ENCODE assay signal across 8 cellular contexts in the genomic region with DNA sequence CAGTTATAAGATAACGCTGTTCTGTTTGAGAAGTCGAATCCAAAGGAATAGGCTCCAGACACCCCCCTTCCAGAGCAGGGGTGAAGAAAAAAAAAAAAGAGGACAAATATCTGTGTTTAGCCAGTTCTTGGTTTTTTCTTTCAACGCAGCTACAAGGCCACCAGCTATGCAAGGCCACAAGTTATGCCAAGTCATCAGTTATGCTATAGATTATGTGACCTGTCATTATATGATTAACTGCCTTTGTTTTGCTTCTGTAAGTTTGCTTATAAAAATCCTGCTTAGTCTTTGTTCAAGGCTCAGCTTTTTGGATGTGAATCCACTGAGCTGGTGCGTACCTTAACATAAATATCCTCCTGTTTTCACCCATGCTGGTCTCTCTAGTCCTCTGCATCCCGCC. TPM values are rescaled to one million over a fixed set of nuclear protein-coding genes. Genes with fewer than 3 reads are reported as not detected.
DNase-seq lines count a peak whose midpoint lies in the region; ATAC-seq and TF ChIP-seq lines count a peak whose summit lies in the region.
"Not testable (repeated sequence)": the region's sequence is repeated elsewhere in the genome, so short reads cannot be mapped to it uniquely, and the experiment has no call there.

No MANE protein-coding gene starts in this region.

- H4K20me1 ChIP-seq in Loucy (ENCODE audit: insufficient read depth, low read length, poor library complexity, severe bottlenecking): peaks cover 22% of the 10 kb centered on the region
- H4K20me1 ChIP-seq in hepatocyte (ENCODE audit: insufficient read depth, poor library complexity, severe bottlenecking): not testable (repeated sequence)

- H3K36me3 Mint-ChIP-seq in CD8-positive, alpha-beta memory T cell; activated B cell treated with CpG ODN at 0.5 μM for 24 hours (ENCODE audit: low read depth); activated naive CD4-positive, alpha-beta T cell treated with anti-CD3 and anti-CD28 coated beads, Interleukin-2, amount 50 U/mL, for 24 hours; neural crest cell (ENCODE audit: low read depth); type B pancreatic cell: not testable (repeated sequence)

- not testable (repeated sequence) for H3F3A ChIP-seq in Loucy (ENCODE audit: low read depth)

- 76% methylated on average over 5 of the region's 5 CpGs for WGBS in hepatocyte (ENCODE audit: low lambda C conversion rate, missing lambda C conversion rate)

- H3K4me2 ChIP-seq in Loucy (ENCODE audit: low read depth, low read length, poor library complexity, severe bottlenecking) (peak overlapping the region; percentile 92), hepatocyte (peak overlapping the region; percentile 97)

- not testable (repeated sequence) for H3K27me3 Mint-ChIP-seq in CD8-positive, alpha-beta memory T cell; activated B cell treated with CpG ODN at 0.5 μM for 24 hours; activated naive CD4-positive, alpha-beta T cell treated with anti-CD3 and anti-CD28 coated beads, Interleukin-2, amount 50 U/mL, for 24 hours; neural crest cell (ENCODE audit: low read depth); type B pancreatic cell

- not testable (repeated sequence) for H3K9me3 ChIP-seq in CD8-positive, alpha-beta memory T cell (ENCODE audit: low read length); Loucy (ENCODE audit: insufficient read depth, low read depth, low read length); hepatocyte (ENCODE audit: low read depth)

- not testable (repeated sequence) for DNase-seq in CD8-positive, alpha-beta memory T cell; activated B cell treated with CpG ODN at 0.5 μM for 24 hours; dorsolateral prefrontal cortex; hepatocyte (ENCODE audit: low spot score); neural crest cell (ENCODE audit: low read depth, low spot score); type B pancreatic cell (ENCODE audit: extremely low spot score, unreplicated experiment)

- H3K4me3 Mint-ChIP-seq in CD8-positive, alpha-beta memory T cell: peak overlapping the region; percentile 82 to 95 (median 89)
- peak overlapping the region; percentile 91 for H3K4me3 Mint-ChIP-seq in activated B cell treated with CpG ODN at 0.5 μM for 24 hours
- peak overlapping the region; percentile 95 for H3K4me3 Mint-ChIP-seq in activated naive CD4-positive, alpha-beta T cell treated with anti-CD3 and anti-CD28 coated beads, Interleukin-2, amount 50 U/mL, for 24 hours
- peak overlapping the region; percentile 86 for H3K4me3 Mint-ChIP-seq in neural crest cell
- H3K4me3 Mint-ChIP-seq in type B pancreatic cell: peak overlapping the region; percentile 91

- intact Hi-C loops in activated B cell treated with CpG ODN at 0.5 μM for 24 hours (cut with micrococcal nuclease) (loop anchor here (5.0 to 10.0 kb wide), 3 partner anchors 203 to 720 kb away; a partner anchor contains a TSS), dorsolateral prefrontal cortex (cut with DNase I) (loop anchor here (5.0 to 10.0 kb wide), 5 partner anchors 107 to 960 kb away; a partner anchor contains a TSS)

- H3K36me3 ChIP-seq in CD8-positive, alpha-beta memory T cell (ENCODE audit: insufficient read depth, low read length); Loucy (ENCODE audit: insufficient read depth, low read length); hepatocyte (replicated peaks; ENCODE audit: insufficient read depth, low read depth): not testable (repeated sequence)

- H3K27ac ChIP-seq in CD8-positive, alpha-beta memory T cell (ENCODE audit: low read depth, low read length); hepatocyte: not testable (repeated sequence)
- H3K27ac ChIP-seq in dorsolateral prefrontal cortex: peak overlapping the region in 14 of 59 donors; percentile 10 to 92 (median 88)

- H3K9ac ChIP-seq in Loucy (ENCODE audit: low read depth, low read length, poor library complexity, severe bottlenecking): peak overlapping the region; percentile 77

- not testable (repeated sequence) for H3K27me3 ChIP-seq in CD8-positive, alpha-beta memory T cell (ENCODE audit: insufficient read depth, low read length, poor library complexity, severe bottlenecking); Loucy (ENCODE audit: insufficient read depth, low read length, poor library complexity, severe bottlenecking); dorsolateral prefrontal cortex; hepatocyte

- H3K4me3 ChIP-seq in CD8-positive, alpha-beta memory T cell (ENCODE audit: low read length); hepatocyte: not testable (repeated sequence)
- peak overlapping the region; percentile 77 for H3K4me3 ChIP-seq in Loucy (ENCODE audit: low read length, poor library complexity, severe bottlenecking)
- peak overlapping the region in 51 of 59 donors; percentile 81 to 100 (median 95) for H3K4me3 ChIP-seq in dorsolateral prefrontal cortex

- POLR2A ChIA-PET in CD8-positive, alpha-beta memory T cell (lab: Charles Lee): interaction anchor here (0.6 to 0.7 kb wide), 2 partner anchors 9 to 150 kb away, joined by 3 read pairs; no protein-coding TSS in a partner anchor
- POLR2A ChIA-PET in activated B cell treated with CpG ODN at 0.5 μM for 24 hours (lab: Charles Lee): interaction anchor here (1.2 to 3.8 kb wide), 4 partner anchors 11 to 292 kb away, joined by 3 to 31 read pairs (median 5); no protein-coding TSS in a partner anchor

- not testable (repeated sequence) for TF ChIP-seq CTCF in Loucy (conservative IDR thresholded peaks at IDR 0.05; ENCODE audit: low read length); activated B cell treated with CpG ODN at 0.5 μM for 24 hours (IDR thresholded peaks at IDR 0.05); dorsolateral prefrontal cortex (IDR thresholded peaks at IDR 0.05 in 54 of 56, conservative IDR thresholded peaks at IDR 0.05 in 2 of 56; ENCODE audit: low read depth in 1 of 56, partially characterized antibody in 56 of 56); hepatocyte (IDR thresholded peaks at IDR 0.05; ENCODE audit: poor library complexity); neural crest cell (conservative IDR thresholded peaks at IDR 0.05); type B pancreatic cell (conservative IDR thresholded peaks at IDR 0.05)

- H3K79me2 ChIP-seq in Loucy (ENCODE audit: insufficient read depth, low read length) (peaks cover 41% of the 10 kb centered on the region), hepatocyte (peaks cover 36% of the 10 kb centered on the region)

- CTCF ChIA-PET in CD8-positive, alpha-beta memory T cell (lab: Charles Lee): interaction anchor here (1.0 to 3.6 kb wide), 4 partner anchors 8 to 17 kb away, joined by 3 to 14 read pairs (median 6); no protein-coding TSS in a partner anchor
- CTCF ChIA-PET in activated B cell treated with CpG ODN at 0.5 μM for 24 hours (lab: Charles Lee): interaction anchor here (2.3 kb wide), 1 partner anchor 13 kb away, joined by 10 read pairs; no protein-coding TSS in a partner anchor

- H3K4me1 Mint-ChIP-seq in CD8-positive, alpha-beta memory T cell: peaks cover 20 to 30% (median 25%) of the 10 kb centered on the region in 3 donors
- H3K4me1 Mint-ChIP-seq in activated B cell treated with CpG ODN at 0.5 μM for 24 hours (peaks cover 20% of the 10 kb centered on the region), neural crest cell (peaks cover 26% of the 10 kb centered on the region), type B pancreatic cell (ENCODE audit: unreplicated experiment) (peaks cover 15% of the 10 kb centered on the region)
- H3K4me1 Mint-ChIP-seq in activated naive CD4-positive, alpha-beta T cell treated with anti-CD3 and anti-CD28 coated beads, Interleukin-2, amount 50 U/mL, for 24 hours: peaks cover 17% of the 10 kb centered on the region

- H3K9me3 Mint-ChIP-seq in CD8-positive, alpha-beta memory T cell; activated B cell treated with CpG ODN at 0.5 μM for 24 hours; activated naive CD4-positive, alpha-beta T cell treated with anti-CD3 and anti-CD28 coated beads, Interleukin-2, amount 50 U/mL, for 24 hours; neural crest cell; type B pancreatic cell: not testable (repeated sequence)

- H3K9me2 ChIP-seq in Loucy (replicated peaks; ENCODE audit: low read depth, low read length); hepatocyte (replicated peaks; ENCODE audit: insufficient read depth): not testable (repeated sequence)

- peak overlapping the region in 1 of 8 donors; percentile 66 for H3K27ac Mint-ChIP-seq in CD8-positive, alpha-beta memory T cell
- not testable (repeated sequence) for H3K27ac Mint-ChIP-seq in activated B cell treated with CpG ODN at 0.5 μM for 24 hours; activated naive CD4-positive, alpha-beta T cell treated with anti-CD3 and anti-CD28 coated beads, Interleukin-2, amount 50 U/mL, for 24 hours; neural crest cell (ENCODE audit: unreplicated experiment)
- peak overlapping the region; percentile 63 for H3K27ac Mint-ChIP-seq in type B pancreatic cell

- H2AFZ ChIP-seq in Loucy (ENCODE audit: low read length); hepatocyte: not testable (repeated sequence)

- not testable (repeated sequence) for ATAC-seq in activated B cell treated with CpG ODN at 0.5 μM for 24 hours (ENCODE audit: low read depth)

- peaks cover 27% of the 10 kb centered on the region for H3K4me1 ChIP-seq in CD8-positive, alpha-beta memory T cell (ENCODE audit: insufficient read depth, low read length)
- H3K4me1 ChIP-seq in Loucy (ENCODE audit: insufficient read depth, low read length, poor library complexity, severe bottlenecking): peaks cover 11% of the 10 kb centered on the region
- H3K4me1 ChIP-seq in hepatocyte (ENCODE audit: insufficient read depth): peaks cover 13% of the 10 kb centered on the region

RNA-seq across cellular contexts. Expression of a gene that starts 1.5 kb away (rescaled TPM):
- total RNA-seq in CD8-positive, alpha-beta memory T cell: 1 to 10 TPM; 5.4 to 7.7 TPM
- polyA plus RNA-seq in CD8-positive, alpha-beta memory T cell: 2.5 TPM
- 1.4 and 2.1 TPM in 2 replicates for total RNA-seq in activated B cell treated with CpG ODN at 0.5 μM for 24 hours
- total RNA-seq in dorsolateral prefrontal cortex: 10 to 100 TPM; 17.9 to 41.6 (median 30.0) TPM
- 4.9 and 5.4 TPM in 2 replicates for total RNA-seq in hepatocyte
- 5.5 and 6.1 TPM in 2 replicates for polyA plus RNA-seq in hepatocyte
- 8.9 and 11.6 TPM in 2 replicates for total RNA-seq in neural crest cell
- 8.9 and 9.3 TPM in 2 replicates for total RNA-seq in type B pancreatic cell (ENCODE audit: low replicate concordance)

RNA-seq across cellular contexts. Expression of a gene that starts 1.7 kb away (rescaled TPM):
- total RNA-seq in CD8-positive, alpha-beta memory T cell: 100 to 1,000 TPM; 156 to 165 TPM
- 26.5 TPM for polyA plus RNA-seq in CD8-positive, alpha-beta memory T cell
- 56.3 and 57.3 TPM in 2 replicates for total RNA-seq in activated B cell treated with CpG ODN at 0.5 μM for 24 hours
- 10 to 100 TPM in 119 of 120 experiments, 1 to 10 TPM in 1; 9.7 to 21.7 (median 15.1) TPM for total RNA-seq in dorsolateral prefrontal cortex
- 18.2 and 22.7 TPM in 2 replicates for total RNA-seq in hepatocyte
- 18.8 and 21.7 TPM in 2 replicates for polyA plus RNA-seq in hepatocyte
- 46.6 and 49.2 TPM in 2 replicates for total RNA-seq in neural crest cell
- total RNA-seq in type B pancreatic cell (ENCODE audit: low replicate concordance): 32.4 and 33.8 TPM in 2 replicates
